Comparison of ENCODE assay signal across 1 cellular context in the genomic region with DNA sequence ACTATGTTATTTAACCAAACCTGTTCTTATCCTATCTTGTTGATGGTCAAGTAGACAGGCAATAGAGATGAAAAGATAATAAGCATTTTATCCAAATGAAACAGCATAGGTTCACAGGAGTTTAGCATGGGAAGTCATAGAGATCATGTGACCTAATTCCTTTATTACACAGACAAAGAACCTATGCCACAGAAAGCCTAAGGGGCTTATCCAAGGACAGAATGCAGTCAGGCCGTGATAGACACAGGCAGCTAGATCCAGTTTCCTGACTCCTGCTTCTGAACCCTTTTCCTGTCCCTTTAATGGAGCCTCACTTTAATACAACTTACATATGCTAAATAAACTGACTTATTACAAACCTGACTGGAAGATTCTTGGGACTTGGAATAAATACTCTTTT.
TF ChIP-seq lines count a peak whose summit lies in the region.

No MANE protein-coding gene starts in this region.

TF ChIP-seq in HepG2, 621 proteins besides CTCF, POLR2A, EP300 and RAD21:
- TF ChIP-seq ZNF652 (CRISPR knock-in tag; IDR thresholded peaks at IDR 0.05; ENCODE audit: borderline replicate concordance, low read depth): no peak
- no peak for TF ChIP-seq ZFP36 (IDR thresholded peaks at IDR 0.05; ENCODE audit: borderline replicate concordance, low read depth, low read length, partially characterized antibody)
- TF ChIP-seq ZNF234 (CRISPR knock-in tag; conservative IDR thresholded peaks at IDR 0.05): no peak
- no peak for TF ChIP-seq PAWR (CRISPR knock-in tag; IDR thresholded peaks at IDR 0.05; ENCODE audit: borderline replicate concordance)
- TF ChIP-seq ZNF382 (CRISPR knock-in tag; IDR thresholded peaks at IDR 0.05; ENCODE audit: borderline replicate concordance): no peak
- TF ChIP-seq SP1 (IDR thresholded peaks at IDR 0.05): no peak
- TF ChIP-seq SP1 (CRISPR knock-in tag; IDR thresholded peaks at IDR 0.05): no peak
- TF ChIP-seq FOSL1 (CRISPR knock-in tag; IDR thresholded peaks at IDR 0.05; ENCODE audit: borderline replicate concordance): no peak
- TF ChIP-seq ZNF792 (CRISPR knock-in tag; IDR thresholded peaks at IDR 0.05): no peak
